Comparison of ENCODE assay signal across 9 cellular contexts in the genomic region with DNA sequence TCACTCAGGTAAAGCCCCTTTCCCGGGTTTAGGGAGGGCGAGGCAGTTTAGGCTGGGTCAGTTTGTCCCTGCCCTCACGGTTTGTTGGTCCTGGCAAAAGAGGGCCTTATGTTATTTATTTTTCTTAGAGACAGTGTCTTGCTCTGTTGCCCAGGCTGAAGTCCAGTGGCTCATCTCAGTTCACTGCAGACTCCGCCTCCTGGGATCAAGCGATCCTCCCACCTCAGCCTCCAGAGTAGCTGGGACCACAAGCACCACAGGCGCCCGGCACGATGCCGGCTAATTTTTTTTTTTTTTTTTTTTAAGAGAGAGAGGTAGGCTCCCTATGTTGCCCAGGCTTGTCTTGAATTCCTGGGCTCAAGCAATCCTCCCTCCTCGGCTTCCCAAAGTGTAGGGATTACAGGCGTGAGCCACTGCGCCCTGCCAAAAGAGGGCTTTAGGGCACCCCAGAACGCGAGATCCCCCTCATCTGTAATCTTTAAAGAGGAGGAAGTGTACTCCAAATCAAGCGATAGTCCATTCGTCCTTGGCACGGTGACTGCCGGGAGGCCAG. TPM values are rescaled to one million over a fixed set of nuclear protein-coding genes. Genes with fewer than 3 reads are reported as not detected.
DNase-seq lines count a peak whose midpoint lies in the region; ATAC-seq, FAIRE-seq and TF ChIP-seq lines count a peak whose summit lies in the region.
"Had no signal": no experiment of that assay in that cellular context is flagged by ENCODE, and none has a peak within 500 bp of the region (broad histone marks: within the 10 kb centered on the region; RNA-seq: fewer than 3 reads in every experiment).

No MANE protein-coding gene starts in this region.

- H2BK120ac ChIP-seq in H1 (replicated peaks; ENCODE audit: low read depth, low read length), result no peak overlapping the region

- H2AFZ ChIP-seq in H1 (ENCODE audit: low read length), result peak overlapping the region; percentile 97

- H3K4ac ChIP-seq in H1 (replicated peaks; ENCODE audit: insufficient read length, low read depth, low read length), result no peak overlapping the region

- H3K4me1 ChIP-seq in Peyer's patch (peaks cover 0 to 6% (median 2%) of the 10 kb centered on the region in 4 donors), H1 (replicated peaks in 1 of 4; ENCODE audit: control insufficient read depth in 3 of 4, insufficient read depth in 4 of 4, low read length in 3 of 4) (no peaks in the 10 kb centered on the region; a peak in 1 of 7 replicates)
- peaks cover 0 to 13% of the 10 kb centered on the region in 2 donors for H3K4me1 ChIP-seq in naive thymus-derived CD4-positive, alpha-beta T cell (ENCODE audit: control insufficient read depth in 2 of 2, insufficient read depth in 2 of 2, low read length in 2 of 2)

- H2BK15ac ChIP-seq in H1 (ENCODE audit: low read length), result no peak overlapping the region; the same call in 1 of the 2 replicates

- TF ChIP-seq EP300 in H1 (IDR thresholded peaks at IDR 0.05; ENCODE audit: borderline replicate concordance in 1 of 2, low read depth in 2 of 2, low read length in 2 of 2), result no peak

- TF ChIP-seq POLR2A in Peyer's patch (IDR thresholded peaks at IDR 0.05) (no peak), H1 (IDR thresholded peaks at IDR 0.05; ENCODE audit: control extremely low read depth in 1 of 2, low read depth in 2 of 2, low read length in 2 of 2) (no peak)

- H3K4me3 ChIP-seq in Peyer's patch (peak overlapping the region; percentile 77 to 89 (median 79)), H1 (ENCODE audit: extremely low read depth in 1 of 4, insufficient read depth in 2 of 4, low read depth in 3 of 4, low read length in 4 of 4) (peak overlapping the region; percentile 83 to 94 (median 91))
- peak overlapping the region; percentile 86 for H3K4me3 ChIP-seq in naive thymus-derived CD4-positive, alpha-beta T cell (ENCODE audit: low read length)

- no peak for ATAC-seq in activated CD8-positive, alpha-beta memory T cell treated with anti-CD3 and anti-CD28 coated beads, Interleukin-2, amount 10 ng/mL, durations not matched to agents 7 days and 5 days
- no peak for ATAC-seq in naive thymus-derived CD4-positive, alpha-beta T cell
- no peak for ATAC-seq in HG02763 (IDR thresholded peaks at IDR 0.05; ENCODE audit: unreplicated experiment)

- peak overlapping the region; percentile 82 to 97 for H3K4me2 ChIP-seq in H1 (ENCODE audit: insufficient read depth in 1 of 2, low read depth in 2 of 2, low read length in 2 of 2)

- peaks cover 5% of the 10 kb centered on the region for H3K27me3 Mint-ChIP-seq in activated CD8-positive, alpha-beta memory T cell treated with anti-CD3 and anti-CD28 coated beads, Interleukin-2, amount 10 ng/mL, durations not matched to agents 7 days and 5 days
- H3K27me3 Mint-ChIP-seq in naive thymus-derived CD4-positive, alpha-beta T cell, result peaks cover 0 to 8% (median 2%) of the 10 kb centered on the region in 5 donors

- peak overlapping the region; percentile 4 for H4K91ac ChIP-seq in H1 (replicated peaks; ENCODE audit: insufficient read length, low read length)

- H3K23ac ChIP-seq in H1 (ENCODE audit: insufficient read length), result no peak overlapping the region

- no peak for TF ChIP-seq CTCF in Peyer's patch (IDR thresholded peaks at IDR 0.05)
- TF ChIP-seq CTCF in H1 (IDR thresholded peaks at IDR 0.05; ENCODE audit: control extremely low read depth in 1 of 3, insufficient read depth in 1 of 3, low read depth in 1 of 3, low read length in 3 of 3), result no peak

- peak overlapping the region; percentile 93 for H2BK5ac ChIP-seq in H1 (ENCODE audit: low read depth, low read length)

- POLR2A ChIA-PET in H1 (lab: Charles Lee; ENCODE audit: partially characterized antibody), result interaction anchor here (0.8 to 2.6 kb wide), 9 partner anchors 9 to 297 kb away, joined by 3 to 13 read pairs (median 6); no protein-coding TSS in a partner anchor
- POLR2A ChIA-PET in naive thymus-derived CD4-positive, alpha-beta T cell (lab: Charles Lee), result interaction anchor here (2.9 kb wide), 1 partner anchor 143 kb away, joined by 16 read pairs; no protein-coding TSS in a partner anchor

- no peak overlapping the region; the same call in 1 of the 2 replicates for H2BK12ac ChIP-seq in H1 (ENCODE audit: low read depth, low read length)

- H3K79me1 ChIP-seq in H1 (ENCODE audit: low read depth, low read length), result no peaks in the 10 kb centered on the region; the same call in 1 of the 2 replicates

- WGBS in H1 (ENCODE audit: extremely low coverage in 1 of 2, insufficient coverage in 1 of 2, insufficient read length in 1 of 2, insufficient replicate concordance in 2 of 2, low coverage in 1 of 2, low lambda C conversion rate in 2 of 2, missing lambda C conversion rate in 1 of 2), 2 experiments, result 49% methylated on average over 13 of the region's 18 CpGs; no CpG with 5 or more reads in 1 of the 2 experiments

- peaks cover 4 to 16% of the 10 kb centered on the region in 2 experiments for H3K79me2 ChIP-seq in H1 (ENCODE audit: control insufficient read depth in 1 of 2, insufficient read depth in 2 of 2, low read length in 2 of 2)

- FAIRE-seq in H1 (lab: Jason Lieb, UNC), result no peak
- FAIRE-seq: islet of Langerhans had no signal

- H3K56ac ChIP-seq in H1 (replicated peaks; ENCODE audit: insufficient read length, low read depth, low read length), result peak overlapping the region; percentile 42

- H3K27ac Mint-ChIP-seq in activated CD8-positive, alpha-beta memory T cell treated with anti-CD3 and anti-CD28 coated beads, Interleukin-2, amount 10 ng/mL, durations not matched to agents 7 days and 5 days, result peak overlapping the region; percentile 86
- peak overlapping the region; percentile 88 to 98 (median 94) for H3K27ac Mint-ChIP-seq in naive thymus-derived CD4-positive, alpha-beta T cell

- peaks cover 17% of the 10 kb centered on the region for H3K4me1 Mint-ChIP-seq in activated CD8-positive, alpha-beta memory T cell treated with anti-CD3 and anti-CD28 coated beads, Interleukin-2, amount 10 ng/mL, durations not matched to agents 7 days and 5 days
- peaks cover 10 to 60% (median 45%) of the 10 kb centered on the region in 7 donors for H3K4me1 Mint-ChIP-seq in naive thymus-derived CD4-positive, alpha-beta T cell

- H3K27me3 ChIP-seq in Peyer's patch (no peaks in the 10 kb centered on the region), H1 (replicated peaks in 1 of 4; ENCODE audit: control insufficient read depth in 3 of 4, extremely low read depth in 1 of 4, insufficient read depth in 3 of 4, low read length in 3 of 4) (peaks cover 0 to 5% (median 0%) of the 10 kb centered on the region in 4 experiments; a peak in 2 of 7 replicates)
- no peaks in the 10 kb centered on the region for H3K27me3 ChIP-seq in naive thymus-derived CD4-positive, alpha-beta T cell (ENCODE audit: control insufficient read depth in 2 of 2, insufficient read depth in 2 of 2, low read length in 2 of 2)

- H4K8ac ChIP-seq in H1 (ENCODE audit: extremely low read depth, insufficient read depth, low read length), result peak overlapping the region; percentile 99; the same call in 1 of the 2 replicates

- H3K9me3 Mint-ChIP-seq in activated CD8-positive, alpha-beta memory T cell treated with anti-CD3 and anti-CD28 coated beads, Interleukin-2, amount 10 ng/mL, durations not matched to agents 7 days and 5 days (ENCODE audit: low read depth), result no peaks in the 10 kb centered on the region
- peaks cover 0 to 6% (median 0%) of the 10 kb centered on the region in 11 donors for H3K9me3 Mint-ChIP-seq in naive thymus-derived CD4-positive, alpha-beta T cell

- intact Hi-C loops in naive thymus-derived CD4-positive, alpha-beta T cell (cut with micrococcal nuclease), result loop anchor here (1.0 to 10.0 kb wide), 13 partner anchors 27 to 867 kb away; partner anchors contain the start of genes ZNF33B (in 2 of the 2), CSGALNACT2 (in 1 of the 2), HNRNPF (in 1 of the 2) and ZNF239 (in 1 of the 2)

- H3K9me3 ChIP-seq in Peyer's patch (no peaks in the 10 kb centered on the region), H1 (ENCODE audit: insufficient read depth in 2 of 2, low read depth in 1 of 2, low read length in 1 of 2) (no peaks in the 10 kb centered on the region)
- no peaks in the 10 kb centered on the region for H3K9me3 ChIP-seq in naive thymus-derived CD4-positive, alpha-beta T cell (ENCODE audit: control insufficient read depth in 2 of 3, low read length in 3 of 3)

- peak overlapping the region; percentile 27 for H4K5ac ChIP-seq in H1 (ENCODE audit: insufficient read length, low read depth, low read length)

- CTCF ChIA-PET in activated CD8-positive, alpha-beta memory T cell treated with anti-CD3 and anti-CD28 coated beads, Interleukin-2, amount 10 ng/mL, durations not matched to agents 7 days and 5 days (lab: Charles Lee), result interaction anchor here (1.5 to 2.4 kb wide), 2 partner anchors 8 to 29 kb away, joined by 4 to 9 read pairs; no protein-coding TSS in a partner anchor
- CTCF ChIA-PET in H1 (lab: Charles Lee; ENCODE audit: partially characterized antibody), result interaction anchor here (0.6 to 3.0 kb wide), 3 partner anchors 25 to 227 kb away, joined by 3 to 11 read pairs (median 3); no protein-coding TSS in a partner anchor
- CTCF ChIA-PET in naive thymus-derived CD4-positive, alpha-beta T cell (lab: Charles Lee), result interaction anchor here (1.0 kb wide), 1 partner anchor 30 kb away, joined by 3 read pairs; no protein-coding TSS in a partner anchor

- peaks cover 7% of the 10 kb centered on the region for H3K23me2 ChIP-seq in H1 (ENCODE audit: low read depth, low read length)

- H3K4me3 Mint-ChIP-seq in activated CD8-positive, alpha-beta memory T cell treated with anti-CD3 and anti-CD28 coated beads, Interleukin-2, amount 10 ng/mL, durations not matched to agents 7 days and 5 days, result peak overlapping the region; percentile 85
- peak overlapping the region; percentile 89 to 100 (median 96) for H3K4me3 Mint-ChIP-seq in naive thymus-derived CD4-positive, alpha-beta T cell

- H3K36me3 ChIP-seq in Peyer's patch, result peaks cover 0 to 15% (median 0%) of the 10 kb centered on the region in 3 donors
- peaks cover 11 to 24% (median 20%) of the 10 kb centered on the region in 4 experiments for H3K36me3 ChIP-seq in H1 (ENCODE audit: control insufficient read depth in 2 of 4, insufficient read depth in 4 of 4, low read length in 3 of 4)
- H3K36me3 ChIP-seq in naive thymus-derived CD4-positive, alpha-beta T cell (ENCODE audit: control insufficient read depth in 2 of 3, insufficient read depth in 3 of 3, low read length in 3 of 3), result peaks cover 3 to 20% (median 9%) of the 10 kb centered on the region in 3 experiments

- H3K27ac ChIP-seq in Peyer's patch (peak overlapping the region; percentile 87 to 95 (median 90)), H1 (ENCODE audit: low read depth, low read length) (peak overlapping the region; percentile 95)
- peak overlapping the region; percentile 83 for H3K27ac ChIP-seq in naive thymus-derived CD4-positive, alpha-beta T cell (ENCODE audit: low read depth, low read length)

- no peak overlapping the region for H3K14ac ChIP-seq in H1 (ENCODE audit: insufficient read length)

- TF ChIP-seq RAD21 in H1 (IDR thresholded peaks at IDR 0.05 in 1 of 2, conservative IDR thresholded peaks at IDR 0.05 in 1 of 2; ENCODE audit: low read depth in 2 of 2, low read length in 2 of 2), result no peak

- peak overlapping the region; percentile 90 for H3K18ac ChIP-seq in H1 (ENCODE audit: extremely low read depth, low read length)

- H4K20me1 ChIP-seq in H1 (replicated peaks in 1 of 2; ENCODE audit: control insufficient read depth in 1 of 2, insufficient read depth in 2 of 2, low read length in 2 of 2), result peaks cover 2 to 6% of the 10 kb centered on the region in 2 experiments

- no peak for DNase-seq in activated CD8-positive, alpha-beta memory T cell treated with anti-CD3 and anti-CD28 coated beads, Interleukin-2, amount 10 ng/mL, durations not matched to agents 7 days and 5 days
- no peak for DNase-seq in activated CD8-positive, alpha-beta memory T cell treated with anti-CD3 and anti-CD28 coated beads, Interleukin-2, amount 50 U/mL, for 48 hours
- peak in 2 of 3 donors; percentile 57 to 58 for DNase-seq in Peyer's patch
- no peak for DNase-seq in H1 (ENCODE audit: low read depth in 1 of 2, low spot score in 2 of 2)
- DNase-seq in naive thymus-derived CD4-positive, alpha-beta T cell, result no peak
- no peak for DNase-seq in RPMI8226
- DNase-seq in UCSD-AML1 (lab: John Stamatoyannopoulos, UW; ENCODE audit: unreplicated experiment), result no peak

- H2AK5ac ChIP-seq in H1 (ENCODE audit: low read depth, low read length), result no peak overlapping the region

- peak overlapping the region in 3 of 4 experiments; percentile 86 to 91 (median 89); a peak in 6 of 7 replicates for H3K9ac ChIP-seq in H1 (replicated peaks in 1 of 4; ENCODE audit: extremely low read depth in 1 of 4, low read depth in 3 of 4, low read length in 3 of 4)

- H2BK20ac ChIP-seq in H1 (ENCODE audit: low read length), result no peak overlapping the region

- peaks cover 14% of the 10 kb centered on the region for H3K36me3 Mint-ChIP-seq in activated CD8-positive, alpha-beta memory T cell treated with anti-CD3 and anti-CD28 coated beads, Interleukin-2, amount 10 ng/mL, durations not matched to agents 7 days and 5 days
- H3K36me3 Mint-ChIP-seq in naive thymus-derived CD4-positive, alpha-beta T cell, result peaks cover 0 to 15% (median 10%) of the 10 kb centered on the region in 5 donors

RNA-seq across cellular contexts. Expression of gene BMS1, which starts 0.6 kb away (rescaled TPM):
- total RNA-seq in activated CD8-positive, alpha-beta memory T cell treated with anti-CD3 and anti-CD28 coated beads, Interleukin-2, amount 10 ng/mL, durations not matched to agents 7 days and 5 days, result 10 to 100 TPM; 17.4 to 24.0 TPM
- total RNA-seq in Peyer's patch, result 10 to 100 TPM in 3 of 4 donors, 1 to 10 TPM in 1; 9.6 to 23.9 (median 11.6) TPM
- total RNA-seq in H1 (2021; fragmentation: NEBNext Ultra II Directional; extraction: Animal tissue kit (Norgen Biotek cat#: 25700)), result 34.6 and 35.0 TPM in 2 replicates
- 3.7 and 3.8 TPM in 2 replicates for polyA plus RNA-seq in H1 (2011; rRNA removed)
- polyA plus RNA-seq in H1 (2011; cell fraction: cytosol; rRNA removed), result 8.9 TPM
- polyA plus RNA-seq in H1 (2011; cell fraction: nucleus; rRNA removed), result 4.3 TPM
- 27.0 to 38.8 TPM (median 30.4 TPM) in 4 replicates for polyA plus RNA-seq in H1 (2012, experiment 1 of 2)
- 1.9 TPM for polyA plus RNA-seq in H1 (2012, experiment 2 of 2)
- 19.3 TPM for polyA plus RNA-seq in H1 (2013, experiment 1 of 2)
- polyA plus RNA-seq in H1 (2013, experiment 2 of 2), result 18.9 TPM
- polyA minus RNA-seq in H1 (2011; rRNA and poly(A)+ RNA removed), result 9.8 and 11.1 TPM in 2 replicates
- polyA minus RNA-seq in H1 (2011; cell fraction: cytosol; rRNA and poly(A)+ RNA removed), result 11.5 TPM
- 8.8 TPM for polyA minus RNA-seq in H1 (2011; cell fraction: nucleus; rRNA and poly(A)+ RNA removed)
- 10 to 100 TPM in 4 of 5 experiments, 1 to 10 TPM in 1; 9.7 to 20.0 (median 16.9) TPM for total RNA-seq in naive thymus-derived CD4-positive, alpha-beta T cell
- polyA plus RNA-seq in naive thymus-derived CD4-positive, alpha-beta T cell, result 10 to 100 TPM; 12.0 to 20.7 TPM

Comparison
In these comparisons a context has a peak if more than half of its experiments do, and no peak if none do; other contexts are left out.
1. DNase-seq: peak in Peyer's patch (2 of 3); none in activated CD8-positive, alpha-beta memory T cell treated with anti-CD3 and anti-CD28 coated beads, Interleukin-2, amount 10 ng/mL, durations not matched to agents 7 days and 5 days (single experiment), activated CD8-positive, alpha-beta memory T cell treated with anti-CD3 and anti-CD28 coated beads, Interleukin-2, amount 50 U/mL, for 48 hours (single experiment), H1 (0 of 2), naive thymus-derived CD4-positive, alpha-beta T cell (0 of 9), RPMI8226 (single experiment) and UCSD-AML1 (single experiment).
2. Peak in every context shown above with its lines, with median percentiles within 50 percentile points of each other: H3K27ac ChIP-seq and H3K4me3 ChIP-seq.